Comparison of ENCODE assay signal across 1 cellular context in the genomic region with DNA sequence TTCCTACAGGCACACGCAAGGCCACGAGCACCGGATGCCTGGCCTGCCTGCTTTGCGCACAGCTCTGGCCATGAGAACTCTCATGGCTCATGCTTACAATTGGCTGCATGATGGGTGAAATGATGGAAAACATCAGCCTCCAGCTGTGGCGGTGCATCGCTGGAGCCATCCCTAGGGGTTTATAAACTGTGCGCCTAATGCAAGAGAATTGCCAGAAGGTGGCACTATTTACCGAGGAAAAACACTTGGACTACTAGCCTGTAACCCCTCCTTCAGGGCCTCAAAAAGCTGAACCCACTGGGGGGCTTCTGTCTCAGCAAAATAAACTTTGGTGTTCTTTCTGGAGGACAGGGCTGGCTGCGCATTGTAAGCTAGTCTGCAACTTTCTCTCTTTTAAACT.
TF ChIP-seq lines count a peak whose summit lies in the region.

No MANE protein-coding gene starts in this region.

TF ChIP-seq in liver, 16 proteins besides CTCF, POLR2A, EP300 and RAD21 (continued from another document):
- TF ChIP-seq YY1 (IDR thresholded peaks at IDR 0.05) = no peak
- no peak for TF ChIP-seq HNF4G (IDR thresholded peaks at IDR 0.05)
- no peak for TF ChIP-seq GABPA (IDR thresholded peaks at IDR 0.05 in 1 of 2, conservative IDR thresholded peaks at IDR 0.05 in 1 of 2)
- TF ChIP-seq, protein P1, sequence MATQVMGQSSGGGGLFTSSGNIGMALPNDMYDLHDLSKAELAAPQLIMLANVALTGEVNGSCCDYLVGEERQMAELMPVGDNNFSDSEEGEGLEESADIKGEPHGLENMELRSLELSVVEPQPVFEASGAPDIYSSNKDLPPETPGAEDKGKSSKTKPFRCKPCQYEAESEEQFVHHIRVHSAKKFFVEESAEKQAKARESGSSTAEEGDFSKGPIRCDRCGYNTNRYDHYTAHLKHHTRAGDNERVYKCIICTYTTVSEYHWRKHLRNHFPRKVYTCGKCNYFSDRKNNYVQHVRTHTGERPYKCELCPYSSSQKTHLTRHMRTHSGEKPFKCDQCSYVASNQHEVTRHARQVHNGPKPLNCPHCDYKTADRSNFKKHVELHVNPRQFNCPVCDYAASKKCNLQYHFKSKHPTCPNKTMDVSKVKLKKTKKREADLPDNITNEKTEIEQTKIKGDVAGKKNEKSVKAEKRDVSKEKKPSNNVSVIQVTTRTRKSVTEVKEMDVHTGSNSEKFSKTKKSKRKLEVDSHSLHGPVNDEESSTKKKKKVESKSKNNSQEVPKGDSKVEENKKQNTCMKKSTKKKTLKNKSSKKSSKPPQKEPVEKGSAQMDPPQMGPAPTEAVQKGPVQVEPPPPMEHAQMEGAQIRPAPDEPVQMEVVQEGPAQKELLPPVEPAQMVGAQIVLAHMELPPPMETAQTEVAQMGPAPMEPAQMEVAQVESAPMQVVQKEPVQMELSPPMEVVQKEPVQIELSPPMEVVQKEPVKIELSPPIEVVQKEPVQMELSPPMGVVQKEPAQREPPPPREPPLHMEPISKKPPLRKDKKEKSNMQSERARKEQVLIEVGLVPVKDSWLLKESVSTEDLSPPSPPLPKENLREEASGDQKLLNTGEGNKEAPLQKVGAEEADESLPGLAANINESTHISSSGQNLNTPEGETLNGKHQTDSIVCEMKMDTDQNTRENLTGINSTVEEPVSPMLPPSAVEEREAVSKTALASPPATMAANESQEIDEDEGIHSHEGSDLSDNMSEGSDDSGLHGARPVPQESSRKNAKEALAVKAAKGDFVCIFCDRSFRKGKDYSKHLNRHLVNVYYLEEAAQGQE (IDR thresholded peaks at IDR 0.05) = no peak
- no peak for TF ChIP-seq FOXA2 (IDR thresholded peaks at IDR 0.05)
- TF ChIP-seq, protein P2, sequence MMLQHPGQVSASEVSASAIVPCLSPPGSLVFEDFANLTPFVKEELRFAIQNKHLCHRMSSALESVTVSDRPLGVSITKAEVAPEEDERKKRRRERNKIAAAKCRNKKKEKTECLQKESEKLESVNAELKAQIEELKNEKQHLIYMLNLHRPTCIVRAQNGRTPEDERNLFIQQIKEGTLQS (IDR thresholded peaks at IDR 0.05) = no peak
